8 cellular contexts compared by ENCODE assay signal in the genomic region with DNA sequence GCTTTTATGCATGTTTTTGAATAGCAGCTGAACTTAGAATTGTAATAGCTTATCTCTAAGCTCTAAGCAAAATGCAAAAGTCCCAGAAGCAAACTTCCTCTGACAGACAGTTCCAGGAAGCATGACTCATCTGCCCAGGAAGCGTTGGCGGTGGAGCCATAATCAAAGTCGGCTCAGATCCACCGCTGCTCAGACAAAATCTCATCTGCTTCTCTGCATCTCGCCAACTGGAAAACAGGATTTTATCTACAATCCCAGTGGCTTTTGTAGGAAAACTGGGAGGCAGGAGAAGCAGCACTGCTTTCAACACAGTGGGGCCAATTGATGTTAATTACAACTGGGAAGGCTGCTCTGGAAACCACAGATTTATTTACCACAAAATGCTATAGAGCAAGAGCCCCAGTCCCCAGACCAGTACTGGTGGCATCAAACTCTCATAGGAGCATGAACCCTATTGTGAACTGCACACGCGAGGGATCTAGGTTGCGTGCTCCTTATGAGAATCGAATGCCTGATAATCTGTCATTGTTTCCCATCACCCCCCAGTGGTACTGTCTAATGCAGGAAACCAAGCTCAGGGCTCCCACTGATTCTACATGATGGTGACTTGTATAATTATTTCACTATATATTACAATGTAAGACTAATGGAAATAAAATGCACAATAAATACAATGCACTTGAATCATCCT.
DNase-seq lines count a peak whose midpoint lies in the region; ATAC-seq and TF ChIP-seq lines count a peak whose summit lies in the region.

No MANE protein-coding gene starts in this region.

- no peak for TF ChIP-seq CTCF in Calu3 (IDR thresholded peaks at IDR 0.05; ENCODE audit: unreplicated experiment)
- no peak for TF ChIP-seq CTCF in epithelial cell of proximal tubule (conservative IDR thresholded peaks at IDR 0.05; ENCODE audit: low read depth, low read length)
- no peak for TF ChIP-seq CTCF in neural cell (IDR thresholded peaks at IDR 0.05; ENCODE audit: poor library complexity, severe bottlenecking)

- no peaks in the 10 kb centered on the region for H4K20me1 ChIP-seq in neural cell (ENCODE audit: insufficient read depth)

- no peak overlapping the region for H3K4me2 ChIP-seq in neural cell (ENCODE audit: low read length)

- H3K9me2 ChIP-seq in neural cell (ENCODE audit: insufficient read depth, low read length): no peaks in the 10 kb centered on the region

- no peak for TF ChIP-seq EP300 in neural cell (conservative IDR thresholded peaks at IDR 0.05; ENCODE audit: poor library complexity, severe bottlenecking)

- no peaks in the 10 kb centered on the region for H3K9me3 ChIP-seq in neural cell (ENCODE audit: low read length)

- H3K9me3 Mint-ChIP-seq in Calu3 (ENCODE audit: low read depth, unreplicated experiment): no peaks in the 10 kb centered on the region
- H3K9me3 Mint-ChIP-seq in stimulated activated naive B cell treated with anti-CD40 and anti-IgM and Interleukin-4, amounts not matched to agents 10 μg/mL and 1 μg/mL and 100 μg/mL, for 72 hours: no peaks in the 10 kb centered on the region

- intact Hi-C loops in Calu3 (cut with micrococcal nuclease; ENCODE audit: unreplicated experiment): no loop called here

- H3F3A ChIP-seq in neural cell (ENCODE audit: insufficient read depth, low read length, poor library complexity, severe bottlenecking): no peaks in the 10 kb centered on the region

- no peak overlapping the region for H3K27ac Mint-ChIP-seq in Calu3 (ENCODE audit: unreplicated experiment)
- no peak overlapping the region for H3K27ac Mint-ChIP-seq in stimulated activated naive B cell treated with anti-CD40 and anti-IgM and Interleukin-4, amounts not matched to agents 10 μg/mL and 1 μg/mL and 100 μg/mL, for 72 hours

- H3K4me3 Mint-ChIP-seq in Calu3 (ENCODE audit: low read depth, unreplicated experiment): no peak overlapping the region
- peak overlapping the region; percentile 44 to 56 for H3K4me3 Mint-ChIP-seq in stimulated activated naive B cell treated with anti-CD40 and anti-IgM and Interleukin-4, amounts not matched to agents 10 μg/mL and 1 μg/mL and 100 μg/mL, for 72 hours

- H3K4me3 ChIP-seq in epithelial cell of proximal tubule (ENCODE audit: low read depth, low read length) (no peak overlapping the region), neural cell (ENCODE audit: low read length) (no peak overlapping the region)

- H3K9ac ChIP-seq in neural cell (ENCODE audit: low read length): no peak overlapping the region

- H3K79me2 ChIP-seq in neural cell (replicated peaks; ENCODE audit: insufficient read depth, low read length): no peaks in the 10 kb centered on the region

- no peak overlapping the region for H3K27ac ChIP-seq in neural cell (ENCODE audit: low read length)

- CTCF ChIA-PET in Calu3 (lab: Charles Lee): no interaction called here

- H2AFZ ChIP-seq in neural cell (ENCODE audit: low read depth, low read length): no peak overlapping the region

- peak; percentile 16 for DNase-seq in Calu3
- peak; percentile 79 for DNase-seq in MV-4-11 (lab: John Stamatoyannopoulos, UW)
- peak; percentile 77 for DNase-seq in activated CD8-positive, alpha-beta memory T cell treated with anti-CD3 and anti-CD28 coated beads, Interleukin-2, amount 50 U/mL, for 24 hours (ENCODE audit: extremely low read depth)
- peak; percentile 18 for DNase-seq in epithelial cell of proximal tubule (ENCODE audit: low read depth)
- peak; percentile 38 for DNase-seq in stimulated activated naive B cell treated with anti-CD40 and anti-IgM and Interleukin-4, amounts not matched to agents 10 μg/mL and 1 μg/mL and 100 μg/mL, for 72 hours

- H3K27me3 Mint-ChIP-seq in Calu3 (ENCODE audit: unreplicated experiment): no peaks in the 10 kb centered on the region
- H3K27me3 Mint-ChIP-seq in stimulated activated naive B cell treated with anti-CD40 and anti-IgM and Interleukin-4, amounts not matched to agents 10 μg/mL and 1 μg/mL and 100 μg/mL, for 72 hours: no peaks in the 10 kb centered on the region

- H3K27me3 ChIP-seq in neural cell (ENCODE audit: insufficient read depth, low read depth, low read length): no peaks in the 10 kb centered on the region

- no peaks in the 10 kb centered on the region for H3K36me3 Mint-ChIP-seq in Calu3 (ENCODE audit: insufficient read depth, unreplicated experiment)
- H3K36me3 Mint-ChIP-seq in stimulated activated naive B cell treated with anti-CD40 and anti-IgM and Interleukin-4, amounts not matched to agents 10 μg/mL and 1 μg/mL and 100 μg/mL, for 72 hours: peaks cover 0 to 2% of the 10 kb centered on the region in 2 donors

- H3K36me3 ChIP-seq in neural cell (ENCODE audit: insufficient read depth, low read length): no peaks in the 10 kb centered on the region

- H3K4me1 Mint-ChIP-seq in Calu3 (ENCODE audit: low read depth, unreplicated experiment): peaks cover 8% of the 10 kb centered on the region
- H3K4me1 Mint-ChIP-seq in stimulated activated naive B cell treated with anti-CD40 and anti-IgM and Interleukin-4, amounts not matched to agents 10 μg/mL and 1 μg/mL and 100 μg/mL, for 72 hours: peaks cover 20 to 38% of the 10 kb centered on the region in 2 donors

- peak; percentile 60 to 61 for ATAC-seq in stimulated activated naive B cell treated with anti-CD40 and anti-IgM and Interleukin-4, amounts not matched to agents 10 μg/mL and 1 μg/mL and 100 μg/mL, for 72 hours (replicated peaks)
- no peak for ATAC-seq in GM21447 (IDR thresholded peaks at IDR 0.05; ENCODE audit: unreplicated experiment)
- no peak for ATAC-seq in HG03460 (IDR thresholded peaks at IDR 0.05; ENCODE audit: unreplicated experiment)

- TF ChIP-seq RAD21 in neural cell (conservative IDR thresholded peaks at IDR 0.05): no peak

- BruUV-seq in Calu3 (replicated peaks; lab: Mats Ljungman, UMichigan): no TSS peak

TF ChIP-seq in neural cell, 6 proteins besides CTCF, POLR2A, EP300 and RAD21:
- TF ChIP-seq, protein P1, sequence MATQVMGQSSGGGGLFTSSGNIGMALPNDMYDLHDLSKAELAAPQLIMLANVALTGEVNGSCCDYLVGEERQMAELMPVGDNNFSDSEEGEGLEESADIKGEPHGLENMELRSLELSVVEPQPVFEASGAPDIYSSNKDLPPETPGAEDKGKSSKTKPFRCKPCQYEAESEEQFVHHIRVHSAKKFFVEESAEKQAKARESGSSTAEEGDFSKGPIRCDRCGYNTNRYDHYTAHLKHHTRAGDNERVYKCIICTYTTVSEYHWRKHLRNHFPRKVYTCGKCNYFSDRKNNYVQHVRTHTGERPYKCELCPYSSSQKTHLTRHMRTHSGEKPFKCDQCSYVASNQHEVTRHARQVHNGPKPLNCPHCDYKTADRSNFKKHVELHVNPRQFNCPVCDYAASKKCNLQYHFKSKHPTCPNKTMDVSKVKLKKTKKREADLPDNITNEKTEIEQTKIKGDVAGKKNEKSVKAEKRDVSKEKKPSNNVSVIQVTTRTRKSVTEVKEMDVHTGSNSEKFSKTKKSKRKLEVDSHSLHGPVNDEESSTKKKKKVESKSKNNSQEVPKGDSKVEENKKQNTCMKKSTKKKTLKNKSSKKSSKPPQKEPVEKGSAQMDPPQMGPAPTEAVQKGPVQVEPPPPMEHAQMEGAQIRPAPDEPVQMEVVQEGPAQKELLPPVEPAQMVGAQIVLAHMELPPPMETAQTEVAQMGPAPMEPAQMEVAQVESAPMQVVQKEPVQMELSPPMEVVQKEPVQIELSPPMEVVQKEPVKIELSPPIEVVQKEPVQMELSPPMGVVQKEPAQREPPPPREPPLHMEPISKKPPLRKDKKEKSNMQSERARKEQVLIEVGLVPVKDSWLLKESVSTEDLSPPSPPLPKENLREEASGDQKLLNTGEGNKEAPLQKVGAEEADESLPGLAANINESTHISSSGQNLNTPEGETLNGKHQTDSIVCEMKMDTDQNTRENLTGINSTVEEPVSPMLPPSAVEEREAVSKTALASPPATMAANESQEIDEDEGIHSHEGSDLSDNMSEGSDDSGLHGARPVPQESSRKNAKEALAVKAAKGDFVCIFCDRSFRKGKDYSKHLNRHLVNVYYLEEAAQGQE (IDR thresholded peaks at IDR 0.05; ENCODE audit: borderline replicate concordance): peak; percentile 69
- TF ChIP-seq TAF1 (IDR thresholded peaks at IDR 0.05; ENCODE audit: low read depth): no peak

Comparison
In these comparisons a context has a peak if more than half of its experiments do, and no peak if none do; other contexts are left out.
1. DNase-seq: peak in every context shown above with its lines; median percentile 79 in MV-4-11; 77 in activated CD8-positive, alpha-beta memory T cell treated with anti-CD3 and anti-CD28 coated beads, Interleukin-2, amount 50 U/mL, for 24 hours; 38 in stimulated activated naive B cell treated with anti-CD40 and anti-IgM and Interleukin-4, amounts not matched to agents 10 μg/mL and 1 μg/mL and 100 μg/mL, for 72 hours; 18 in epithelial cell of proximal tubule; 16 in Calu3.
2. ATAC-seq: peak in stimulated activated naive B cell treated with anti-CD40 and anti-IgM and Interleukin-4, amounts not matched to agents 10 μg/mL and 1 μg/mL and 100 μg/mL, for 72 hours (2 of 2); none in GM21447 (single experiment) and HG03460 (single experiment).